In the genomic region with DNA sequence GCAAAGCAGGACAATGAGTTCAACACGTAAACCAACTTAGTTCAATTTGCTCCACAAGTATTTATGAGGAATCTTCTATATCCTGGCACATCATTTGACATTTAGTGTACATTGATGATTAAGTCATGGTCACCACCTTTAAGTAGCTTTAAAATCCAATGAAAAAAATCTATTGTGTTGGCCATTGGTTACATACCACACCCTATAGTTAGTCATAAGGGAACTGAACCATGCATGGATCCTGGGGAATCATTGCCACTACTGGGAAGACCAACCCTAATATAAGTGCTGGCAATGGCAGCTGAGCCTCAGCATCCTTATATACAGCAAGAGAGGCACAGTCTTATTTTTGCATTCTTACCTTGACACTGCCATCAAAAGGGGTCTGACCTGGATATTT, we compare ENCODE assay signal across 38 cellular contexts.
"Had no signal": no experiment of that assay in that cellular context is flagged by ENCODE, and none has a peak within 500 bp of the region (broad histone marks: within the 10 kb centered on the region; RNA-seq: fewer than 3 reads in every experiment).

No MANE protein-coding gene starts in this region.

- DNase-seq: activated B cell treated with CpG ODN at 0.5 μM for 24 hours; activated CD4-positive, alpha-beta memory T cell treated with anti-CD3 and anti-CD28 coated beads, Interleukin-2, amount 10 ng/mL, durations not matched to agents 7 days and 5 days; activated CD4-positive, alpha-beta T cell treated with anti-CD3 and anti-CD28 coated beads for 4 hours; activated CD4-positive, alpha-beta T cell treated with anti-CD3 and anti-CD28 coated beads, Interleukin-2, amount 50 U/mL, for 1 hour; activated CD4-positive, CD25-positive, alpha-beta regulatory T cell treated with anti-CD3 and anti-CD28 coated beads, Interleukin-2, amount 50 U/mL, for 72 hours; activated CD8-positive, alpha-beta memory T cell treated with anti-CD3 and anti-CD28 coated beads for 24 hours; activated effector memory CD4-positive, alpha-beta T cell treated with anti-CD3 and anti-CD28 coated beads, Interleukin-2, amount 50 U/mL, for 16 hours; activated naive CD4-positive, alpha-beta T cell; activated naive CD4-positive, alpha-beta T cell treated with anti-CD3 and anti-CD28 coated beads, Interleukin-2, amount 50 U/mL, for 16 hours; activated naive CD8-positive, alpha-beta T cell treated with anti-CD3 and anti-CD28 coated beads for 36 hours; activated T-cell treated with anti-CD3 and anti-CD28 coated beads, Interleukin-2, amount 50 U/mL, for 1 hour; activated T-cell treated with anti-CD3 and anti-CD28 coated beads, Interleukin-2, amount 50 U/mL, for 72 hours; amniotic stem cell; aorta; brain microvascular endothelial cell; cerebellar nuclear complex; Kasumi-1; KG1; MG63; NCI-H1048; NCI-H1105 treated with DMSO at 0.1 percent for 48 hours; NCI-H1436; NCI-H1694; NCI-H1930; NCI-H2081 treated with DMSO at 0.1 percent for 48 hours; NCI-H226; NCI-H446 treated with DMSO at 0.1 percent for 48 hours; NCI-H524; Peyer's patch; SIG-M5; T-helper 1 cell; T-helper 2 cell; T-helper 9 cell had no signal

- H3K9me3 ChIP-seq: MG63, Peyer's patch had no signal

- H3K4me1 ChIP-seq: Peyer's patch had no signal

- ATAC-seq: activated T-cell treated with anti-CD3 and anti-CD28 coated beads, Interleukin-2, amount 50 U/mL, for 72 hours; activated T-helper 17 cell treated with anti-CD3 and anti-CD28 coated beads, Interleukin-2, amount 50 U/mL, for 72 hours; Right ventricle myocardium inferior; SK-N-SH treated with all-trans-retinoic acid at 6 μM for 48 hours had no signal

- H3K27ac ChIP-seq: brain microvascular endothelial cell, Peyer's patch, RWPE1, VCaP had no signal

- H3K27me3 ChIP-seq: brain microvascular endothelial cell, MG63, Peyer's patch had no signal

- H3K36me3 ChIP-seq: brain microvascular endothelial cell, MG63, Peyer's patch had no signal

- H3K4me3 ChIP-seq: MG63, Peyer's patch had no signal
